Comparison of ENCODE assay signal across 25 cellular contexts in the genomic region with DNA sequence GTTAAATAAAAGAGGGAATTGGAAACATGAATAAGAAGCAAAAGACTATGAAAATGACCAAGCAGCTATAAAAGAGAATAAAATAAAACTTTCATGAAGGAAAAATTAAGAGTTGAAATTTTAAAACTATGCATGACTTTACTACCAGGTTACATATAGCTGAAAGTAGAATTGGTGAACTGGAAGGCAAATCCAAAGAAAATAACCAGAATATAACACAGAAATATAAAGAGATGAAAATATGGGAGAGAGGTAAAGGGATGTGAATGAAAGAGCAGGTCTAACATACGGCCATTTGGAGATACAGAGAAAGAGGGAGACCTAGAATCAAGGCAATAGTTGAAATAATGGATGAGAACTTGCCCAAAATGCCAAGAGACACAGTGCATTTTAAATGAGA. TPM values are rescaled to one million over a fixed set of nuclear protein-coding genes. Genes with fewer than 3 reads are reported as not detected.
DNase-seq lines count a peak whose midpoint lies in the region; ATAC-seq, FAIRE-seq and TF ChIP-seq lines count a peak whose summit lies in the region.
"Had no signal": no experiment of that assay in that cellular context is flagged by ENCODE, and none has a peak within 500 bp of the region (broad histone marks: within the 10 kb centered on the region; RNA-seq: fewer than 3 reads in every experiment).

No MANE protein-coding gene starts in this region.

- no peak overlapping the region for H3K9ac ChIP-seq in HepG2 (ENCODE audit: insufficient read depth, low read depth, low read length)
- H3K9ac ChIP-seq in K562 (ENCODE audit: insufficient read depth in 1 of 2, low read depth in 2 of 2, low read length in 2 of 2): no peak overlapping the region
- H3K9ac ChIP-seq in smooth muscle cell (ENCODE audit: low read depth): no peak overlapping the region
- H3K9ac ChIP-seq: BLaER1 had no signal

- H2AFZ ChIP-seq in HepG2 (ENCODE audit: low read length) (no peak overlapping the region), K562 (ENCODE audit: low read depth, low read length) (no peak overlapping the region), smooth muscle cell (ENCODE audit: low read depth) (no peak overlapping the region)

- no peak for TF ChIP-seq RAD21 in HepG2 (CRISPR knock-in tag; IDR thresholded peaks at IDR 0.05)
- TF ChIP-seq RAD21 in K562 (CRISPR knock-in tag; conservative IDR thresholded peaks at IDR 0.05 in 1 of 2, IDR thresholded peaks at IDR 0.05 in 1 of 2): no peak

- ATAC-seq in HepG2 (no peak), right lobe of liver (no peak), K562 (no peak), GM19467 (IDR thresholded peaks at IDR 0.05; ENCODE audit: unreplicated experiment) (no peak)
- ATAC-seq: GM12878 had no signal

- intact Hi-C loops in HepG2 (cut with micrococcal nuclease; ENCODE audit: unreplicated experiment): no loop called here
- intact Hi-C loops in right lobe of liver (cut with DNase I): no loop called here
- intact Hi-C loops in K562 (cut with micrococcal nuclease): no loop called here

- H3K4me1 ChIP-seq in HepG2 (ENCODE audit: insufficient read depth, low read length) (peaks cover 55% of the 10 kb centered on the region), right lobe of liver (no peaks in the 10 kb centered on the region), K562 (replicated peaks in 1 of 2; ENCODE audit: control insufficient read depth in 2 of 2, insufficient read depth in 2 of 2, low read length in 2 of 2) (peaks cover 5 to 8% of the 10 kb centered on the region in 2 experiments), smooth muscle cell (ENCODE audit: low read depth) (no peaks in the 10 kb centered on the region)
- H3K4me1 ChIP-seq: BE2C, BLaER1 had no signal

- TF ChIP-seq POLR2A in HepG2 (IDR thresholded peaks at IDR 0.05; ENCODE audit: insufficient read depth in 1 of 2, low read depth in 2 of 2, low read length in 2 of 2) (no peak), right lobe of liver (IDR thresholded peaks at IDR 0.05) (no peak), K562 (conservative IDR thresholded peaks at IDR 0.05) (no peak)

- H3K27me3 ChIP-seq in HepG2 (ENCODE audit: control insufficient read depth in 1 of 2, insufficient read depth in 2 of 2, low read length in 2 of 2) (no peaks in the 10 kb centered on the region; a peak in 1 of 5 replicates), right lobe of liver (no peaks in the 10 kb centered on the region), K562 (ENCODE audit: control insufficient read depth in 2 of 2, insufficient read depth in 2 of 2, low read length in 2 of 2) (no peaks in the 10 kb centered on the region), smooth muscle cell (ENCODE audit: low read depth) (no peaks in the 10 kb centered on the region)
- H3K27me3 ChIP-seq: BE2C, BLaER1 had no signal

- BruUV-seq in HepG2 (replicated peaks; lab: Mats Ljungman, UMichigan) (no TSS peak), K562 (replicated peaks; lab: Mats Ljungman, UMichigan) (no TSS peak)

- H3K27ac ChIP-seq in HepG2 (ENCODE audit: extremely low read length, insufficient read depth, low read length): no peak overlapping the region
- no peak overlapping the region for H3K27ac ChIP-seq in right lobe of liver
- no peak overlapping the region for H3K27ac ChIP-seq in K562 (ENCODE audit: extremely low read depth, low read depth, low read length)
- H3K27ac ChIP-seq in smooth muscle cell (ENCODE audit: low read depth): no peak overlapping the region
- H3K27ac ChIP-seq: BLaER1 had no signal

- H3K4me3 ChIP-seq in HepG2 (replicated peaks in 1 of 3; ENCODE audit: insufficient read depth in 1 of 3, low read depth in 2 of 3, low read length in 3 of 3) (no peak overlapping the region), right lobe of liver (no peak overlapping the region), K562 (no peak overlapping the region), smooth muscle cell (no peak overlapping the region)
- H3K4me3 ChIP-seq: BLaER1, GM12878 had no signal

- TF ChIP-seq EP300 in HepG2 (IDR thresholded peaks at IDR 0.05; ENCODE audit: low read depth in 2 of 2, low read length in 2 of 2): no peak
- no peak for TF ChIP-seq EP300 in HepG2 (CRISPR knock-in tag; IDR thresholded peaks at IDR 0.05; ENCODE audit: borderline replicate concordance)
- TF ChIP-seq EP300 in K562 (IDR thresholded peaks at IDR 0.05; ENCODE audit: low read length): no peak

- H3K36me3 ChIP-seq in HepG2 (replicated peaks in 1 of 2; ENCODE audit: control insufficient read depth in 1 of 2, insufficient read depth in 2 of 2, low read length in 2 of 2) (no peaks in the 10 kb centered on the region; a peak in 1 of 5 replicates), right lobe of liver (no peaks in the 10 kb centered on the region), K562 (ENCODE audit: control insufficient read depth, insufficient read depth, low read length) (no peaks in the 10 kb centered on the region), smooth muscle cell (ENCODE audit: low read depth) (no peaks in the 10 kb centered on the region)
- H3K36me3 ChIP-seq: BE2C, BLaER1 had no signal

- WGBS in HepG2 (ENCODE audit: low lambda C conversion rate): 58% methylated on average over 1 of the region's 1 CpG
- WGBS in right lobe of liver (ENCODE audit: insufficient coverage, low coverage, low lambda C conversion rate, missing lambda C conversion rate): 85% methylated on average over 1 of the region's 1 CpG
- WGBS in K562 (ENCODE audit: insufficient coverage, low coverage, missing lambda C conversion rate): 29% methylated on average over 1 of the region's 1 CpG
- WGBS in smooth muscle cell (ENCODE audit: low lambda C conversion rate): 92% methylated on average over 1 of the region's 1 CpG

- no peaks in the 10 kb centered on the region for H3K9me1 ChIP-seq in K562 (ENCODE audit: control insufficient read depth, insufficient read depth, low read length)

- H3K9me3 ChIP-seq in HepG2 (ENCODE audit: low read length) (peaks cover 6% of the 10 kb centered on the region; the same call in 1 of the 2 replicates), right lobe of liver (no peaks in the 10 kb centered on the region), K562 (replicated peaks; ENCODE audit: control insufficient read depth, insufficient read depth, low read depth, low read length) (0 out of 2 replicates have a peak, but pooled peaks cover 4% of the 10 kb centered on the region), smooth muscle cell (replicated peaks; ENCODE audit: low read depth) (no peaks in the 10 kb centered on the region)
- H3K9me3 ChIP-seq: BE2C had no signal

- FAIRE-seq in HepG2 (lab: Jason Lieb, UNC) (no peak), K562 (lab: Jason Lieb, UNC) (no peak)
- FAIRE-seq: A204.1, GM12878, GM12892, GM18507 had no signal

- no peaks in the 10 kb centered on the region for H3F3A ChIP-seq in smooth muscle cell (ENCODE audit: low read depth)

- DNase-seq in HepG2 (ENCODE audit: low spot score) (no peak), right lobe of liver (no peak), K562 (ENCODE audit: extremely low read depth in 1 of 4, low spot score in 3 of 4) (no peak), smooth muscle cell (lab: John Stamatoyannopoulos, UW; ENCODE audit: unreplicated experiment) (no peak)
- DNase-seq: 8988T; ACHN; BE2C; C1 segment of cervical spinal cord; CD4-positive, alpha-beta memory T cell; CD4-positive, CD25-positive, alpha-beta regulatory T cell; CD8-positive, alpha-beta memory T cell; COR-L47; DMS 273 treated with DMSO at 0.1 percent for 48 hours; DMS153; DMS53; DMS79; DND-41; EL; GDM1 had no signal

- TF ChIP-seq CTCF in HepG2 (CRISPR knock-in tag; IDR thresholded peaks at IDR 0.05): no peak
- TF ChIP-seq CTCF in right lobe of liver (IDR thresholded peaks at IDR 0.05): no peak
- no peak for TF ChIP-seq CTCF in K562 (IDR thresholded peaks at IDR 0.05 in 2 of 3, conservative IDR thresholded peaks at IDR 0.05 in 1 of 3; ENCODE audit: insufficient read depth in 2 of 3, low read depth in 1 of 3, low read length in 3 of 3)
- TF ChIP-seq CTCF in smooth muscle cell (IDR thresholded peaks at IDR 0.05; ENCODE audit: borderline replicate concordance, insufficient read depth, poor library complexity, severe bottlenecking): no peak

- CTCF ChIA-PET in HepG2 (lab: Yijun Ruan, JAX; ENCODE audit: low intra/inter-chr PET ratio, low total read pairs) (no interaction called here), K562 (lab: Yijun Ruan, JAX; ENCODE audit: low intra/inter-chr PET ratio) (no interaction called here)

- H3K4me2 ChIP-seq in HepG2 (ENCODE audit: low read depth, low read length): no peak overlapping the region
- no peak overlapping the region for H3K4me2 ChIP-seq in K562 (ENCODE audit: insufficient read depth, low read length)
- H3K4me2 ChIP-seq in smooth muscle cell: no peak overlapping the region
- H3K4me2 ChIP-seq: BLaER1 had no signal

- in situ Hi-C loops in HepG2 (cut with HindIII; ENCODE audit: extremely low pct_ligation_motif_present, low pct_unique_long_range_greater_than_20kb) (no loop called here), K562 (cut with MboI) (no loop called here)

- POLR2A ChIA-PET in HepG2 (lab: Yijun Ruan, JAX): no interaction called here
- POLR2A ChIA-PET in K562 (lab: Yijun Ruan, JAX): interaction anchor here (0.8 to 1.3 kb wide), 2 partner anchors 8 to 10 kb away, joined by 3 to 4 read pairs; no protein-coding TSS in a partner anchor

- H3K79me2 ChIP-seq in HepG2 (ENCODE audit: insufficient read depth, low read length): no peaks in the 10 kb centered on the region
- no peaks in the 10 kb centered on the region for H3K79me2 ChIP-seq in K562 (ENCODE audit: control insufficient read depth, insufficient read depth, low read length)
- H3K79me2 ChIP-seq in smooth muscle cell (ENCODE audit: low read depth): no peaks in the 10 kb centered on the region

- H4K20me1 ChIP-seq in HepG2 (ENCODE audit: insufficient read depth, low read length): no peaks in the 10 kb centered on the region
- no peaks in the 10 kb centered on the region for H4K20me1 ChIP-seq in K562 (replicated peaks; ENCODE audit: control insufficient read depth, insufficient read depth, low read length)
- H4K20me1 ChIP-seq in smooth muscle cell (ENCODE audit: low read depth): no peaks in the 10 kb centered on the region
- H4K20me1 ChIP-seq: BLaER1 had no signal

RNA-seq across cellular contexts. Expression of a gene that starts 42.9 kb away (rescaled TPM):
- total RNA-seq in HepG2 (2016; rRNA removed; fragmentation: Illumina TruSeq; extraction: Trizol) (15.5 and 21.7 TPM in 2 replicates), right lobe of liver (1 to 10 TPM; 4.2 to 8.7 (median 6.8) TPM), K562 (2014; rRNA removed) (3.8 and 3.9 TPM in 2 replicates), K562 (2014; rRNA removed; fragmentation: Illumina TruSeq; extraction: Trizol) (7.7 and 7.8 TPM in 2 replicates), K562 (2015; rRNA removed; fragmentation: Illumina TruSeq; extraction: Trizol) (7.1 and 7.6 TPM in 2 replicates), K562 (2021) (6.0 and 6.1 TPM in 2 replicates), smooth muscle cell (3.4 and 4.8 TPM in 2 replicates)
- 1.6 and 2.6 TPM in 2 replicates for total RNA-seq in HepG2 (2016; cell fraction: cytosol; rRNA removed; fragmentation: Illumina TruSeq; extraction: Trizol; ENCODE audit: low read depth)
- total RNA-seq in HepG2 (2016; cell fraction: insoluble cytoplasmic fraction; rRNA removed; fragmentation: Illumina TruSeq; extraction: Trizol): 15.0 and 22.9 TPM in 2 replicates
- total RNA-seq in HepG2 (2016; cell fraction: membrane; rRNA removed; fragmentation: Illumina TruSeq; extraction: Trizol): 5.1 and 6.1 TPM in 2 replicates
- total RNA-seq in HepG2 (2016; cell fraction: nucleus; rRNA removed; fragmentation: Illumina TruSeq; extraction: Trizol): 15.3 and 16.3 TPM in 2 replicates
- polyA plus RNA-seq in HepG2 (2011; rRNA removed) (9.8 and 10.3 TPM in 2 replicates), K562 (2011; rRNA removed) (5.0 and 5.2 TPM in 2 replicates), K562 (2014; fragmentation: Illumina TruSeq; extraction: Trizol) (6.2 and 6.4 TPM in 2 replicates), K562 (2014; fragmentation: Nextera tagmentation; extraction: Ambion mirVana) (1 to 10 TPM; 2.2 to 2.3 TPM), K562 (2014; rRNA removed) (3.8 and 3.9 TPM in 2 replicates), smooth muscle cell (1.5 and 1.8 TPM in 2 replicates)
- polyA plus RNA-seq in HepG2 (2011; cell fraction: cytosol; rRNA removed): 4.9 and 7.9 TPM in 2 replicates
- 8.9 and 10.2 TPM in 2 replicates for polyA plus RNA-seq in HepG2 (2011; cell fraction: nucleus; rRNA removed)
- polyA plus RNA-seq in HepG2 (2012): 11.0 and 11.8 TPM in 2 replicates
- 0.72 and 0.84 TPM in 2 replicates for polyA plus RNA-seq in HepG2 (2016; cell fraction: cytosol; fragmentation: Illumina TruSeq; extraction: Trizol; ENCODE audit: low read depth)
- polyA plus RNA-seq in HepG2 (2016; cell fraction: insoluble cytoplasmic fraction; fragmentation: Illumina TruSeq; extraction: Trizol; ENCODE audit: low read depth): 15.1 and 16.3 TPM in 2 replicates
- polyA plus RNA-seq in HepG2 (2016; cell fraction: membrane; fragmentation: Illumina TruSeq; extraction: Trizol; ENCODE audit: low read depth): 1.6 and 1.8 TPM in 2 replicates
- 15.5 and 20.4 TPM in 2 replicates for polyA plus RNA-seq in HepG2 (2016; cell fraction: nucleus; fragmentation: Illumina TruSeq; extraction: Trizol; ENCODE audit: insufficient read depth, low read depth)
- polyA minus RNA-seq in HepG2 (2011; rRNA and poly(A)+ RNA removed; ENCODE audit: low replicate concordance): 0.87 and 4.8 TPM in 2 replicates
- 8.4 TPM in 2 replicates for polyA minus RNA-seq in HepG2 (2011; cell fraction: cytosol; rRNA and poly(A)+ RNA removed)
- polyA minus RNA-seq in HepG2 (2011; cell fraction: nucleus; rRNA and poly(A)+ RNA removed): 22.1 and 28.2 TPM in 2 replicates
- 3.0 and 5.1 TPM in 2 replicates for total RNA-seq in K562 (2011; cell fraction: chromatin; rRNA removed; ENCODE audit: low replicate concordance)
- 1.5 and 2.1 TPM in 2 replicates for total RNA-seq in K562 (2011; cell fraction: nucleolus; rRNA removed)
- 2.3 and 3.0 TPM in 2 replicates for total RNA-seq in K562 (2011; cell fraction: nucleoplasm; rRNA removed)
- polyA plus RNA-seq in K562 (2011; cell fraction: cytosol; rRNA removed): 1.4 and 2.7 TPM in 2 replicates
- polyA plus RNA-seq in K562 (2011; cell fraction: nucleus; rRNA removed): 3.0 and 4.2 TPM in 2 replicates
- 5.0 and 8.7 TPM in 2 replicates for polyA plus RNA-seq in K562 (2012)
- polyA minus RNA-seq in K562 (2011; rRNA and poly(A)+ RNA removed): 7.2 and 8.5 TPM in 2 replicates
- polyA minus RNA-seq in K562 (2011; cell fraction: cytosol; rRNA and poly(A)+ RNA removed): 2.3 and 3.4 TPM in 2 replicates
- polyA minus RNA-seq in K562 (2011; cell fraction: nucleus; rRNA and poly(A)+ RNA removed): 2.6 and 4.0 TPM in 2 replicates
